ENCODE assay signal across 24 cellular contexts in the genomic region with DNA sequence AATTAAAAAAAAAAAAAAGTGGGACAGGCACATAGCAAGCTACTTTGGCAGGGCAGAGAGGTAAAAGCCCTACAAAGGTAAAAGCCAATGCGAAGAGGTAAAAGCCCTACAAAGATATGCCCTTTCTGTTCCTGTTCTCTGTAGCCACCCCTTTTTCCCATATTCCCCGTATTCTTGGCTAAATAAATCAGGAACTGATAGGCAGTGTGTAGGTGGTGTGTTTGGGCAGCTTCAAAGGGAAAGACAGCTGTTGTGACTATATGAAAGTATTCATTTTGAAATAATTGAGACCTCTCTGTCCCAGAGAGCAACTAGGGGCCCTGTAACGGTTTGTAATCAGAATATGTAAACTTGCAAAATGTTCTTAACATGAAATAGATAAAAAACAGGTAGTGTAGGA. TPM values are rescaled to one million over a fixed set of nuclear protein-coding genes. Genes with fewer than 3 reads are reported as not detected.
A peak's percentile ranks its signal among the peaks of the same experiment; 100 is the strongest.
DNase-seq lines count a peak whose midpoint lies in the region; ATAC-seq, FAIRE-seq and TF ChIP-seq lines count a peak whose summit lies in the region.
"Had no signal": no experiment of that assay in that cellular context is flagged by ENCODE, and none has a peak within 500 bp of the region (broad histone marks: within the 10 kb centered on the region; RNA-seq: fewer than 3 reads in every experiment).

No MANE protein-coding gene starts in this region.

- H3K36me3 ChIP-seq in HEK293 (ENCODE audit: control insufficient read depth in 2 of 2, insufficient read depth in 1 of 2, low read length in 2 of 2) (no peaks in the 10 kb centered on the region), body of pancreas (replicated peaks in 1 of 2; ENCODE audit: insufficient read depth in 1 of 2, low read depth in 2 of 2) (no peaks in the 10 kb centered on the region), pancreas (no peaks in the 10 kb centered on the region), colonic mucosa (no peaks in the 10 kb centered on the region)
- H3K36me3 ChIP-seq: BE2C had no signal

- no peak for DNase-seq in GM12891 (ENCODE audit: insufficient read length, low spot score)
- no peak for DNase-seq in body of pancreas
- DNase-seq in pancreas = no peak
- DNase-seq in colonic mucosa = no peak
- no peak for DNase-seq in NCI-H2029 treated with DMSO at 0.1 percent for 48 hours (lab: John Stamatoyannopoulos, UW)
- DNase-seq in stimulated activated CD4-positive, alpha-beta T cell treated with anti-CD3 and anti-CD28 coated beads, Interleukin-2, amount 100 ng/mL, for 48 hours = no peak
- DNase-seq in mesothelial cell of epicardium (ENCODE audit: low spot score in 2 of 2, unreplicated experiment in 2 of 2) = no peak
- DNase-seq: ACHN; BE2C; C1 segment of cervical spinal cord; CD4-positive, alpha-beta T cell; DMS53; DND-41; EL; GOT3; H7; KBM-7 had no signal

- intact Hi-C loops in body of pancreas (cut with DNase I) (no loop called here), pancreas (cut with DNase I) (no loop called here), colonic mucosa (cut with DNase I) (no loop called here)

- ATAC-seq in body of pancreas (peak; percentile 27), pancreas (peak in 3 of 4 donors; percentile 46 to 68 (median 56))
- ATAC-seq: HCT116, HepG2 had no signal

- no peaks in the 10 kb centered on the region for H3K4me1 Mint-ChIP-seq in mesothelial cell of epicardium

- POLR2A ChIA-PET in HEK293 (lab: Yijun Ruan, JAX) = no interaction called here

- no peaks in the 10 kb centered on the region for H3K36me3 Mint-ChIP-seq in mesothelial cell of epicardium
- H3K36me3 Mint-ChIP-seq: IgD-negative memory B cell had no signal

- TF ChIP-seq CTCF in HEK293 (tag by site-specific recombination; IDR thresholded peaks at IDR 0.05) = no peak
- no peak for TF ChIP-seq CTCF in body of pancreas (IDR thresholded peaks at IDR 0.05)
- TF ChIP-seq CTCF in pancreas (IDR thresholded peaks at IDR 0.05) = no peak
- TF ChIP-seq CTCF in colonic mucosa (IDR thresholded peaks at IDR 0.05) = no peak
- TF ChIP-seq CTCF in mesothelial cell of epicardium (IDR thresholded peaks at IDR 0.05; ENCODE audit: unreplicated experiment) = no peak

- H3K27ac Mint-ChIP-seq in mesothelial cell of epicardium = no peak overlapping the region
- H3K27ac Mint-ChIP-seq: CD4-positive, alpha-beta T cell had no signal

- H3K27ac ChIP-seq in HEK293 (ENCODE audit: extremely low read depth, low read depth, low read length) = no peak overlapping the region
- H3K27ac ChIP-seq in body of pancreas = no peak overlapping the region
- H3K27ac ChIP-seq in pancreas = no peak overlapping the region
- H3K27ac ChIP-seq in colonic mucosa = no peak overlapping the region

- H3K4me3 ChIP-seq in HEK293 (ENCODE audit: low read depth, low read length) (no peak overlapping the region), body of pancreas (no peak overlapping the region), pancreas (no peak overlapping the region), colonic mucosa (no peak overlapping the region)

- no peaks in the 10 kb centered on the region for H3K4me1 ChIP-seq in HEK293 (ENCODE audit: control insufficient read depth, insufficient read depth, low read length)
- no peaks in the 10 kb centered on the region for H3K4me1 ChIP-seq in body of pancreas
- no peaks in the 10 kb centered on the region for H3K4me1 ChIP-seq in pancreas
- no peaks in the 10 kb centered on the region for H3K4me1 ChIP-seq in colonic mucosa
- H3K4me1 ChIP-seq: BE2C had no signal

- TF ChIP-seq POLR2A in GM12891 (IDR thresholded peaks at IDR 0.05; ENCODE audit: low read depth, low read length) (no peak), body of pancreas (IDR thresholded peaks at IDR 0.05) (no peak)

- H3K27me3 ChIP-seq in body of pancreas (no peaks in the 10 kb centered on the region), pancreas (no peaks in the 10 kb centered on the region), colonic mucosa (no peaks in the 10 kb centered on the region)
- H3K27me3 ChIP-seq: BE2C had no signal

- CTCF ChIA-PET in HEK293 (lab: Yijun Ruan, JAX) = interaction anchor here (1.2 kb wide), 1 partner anchor 588 kb away, joined by 3 read pairs; no protein-coding TSS in a partner anchor

- H3K9me3 Mint-ChIP-seq in mesothelial cell of epicardium = no peaks in the 10 kb centered on the region
- H3K9me3 Mint-ChIP-seq: CD4-positive, alpha-beta T cell; IgD-negative memory B cell had no signal

- peaks cover 11% of the 10 kb centered on the region for H3K27me3 Mint-ChIP-seq in mesothelial cell of epicardium (ENCODE audit: low read depth)
- H3K27me3 Mint-ChIP-seq: IgD-negative memory B cell had no signal

- WGBS in body of pancreas, 2 donors = 26 to 35% methylated on average over 3 of the region's 3 CpGs
- WGBS in pancreas, 2 donors = 40 to 47% methylated on average over 3 of the region's 3 CpGs

- H3K9ac ChIP-seq in colonic mucosa (ENCODE audit: low read depth in 2 of 2, low read length in 2 of 2) = no peak overlapping the region

- no peak overlapping the region for H3K4me3 Mint-ChIP-seq in mesothelial cell of epicardium
- H3K4me3 Mint-ChIP-seq: CD4-positive, alpha-beta T cell; IgD-negative memory B cell had no signal

- FAIRE-seq in GM12891 (lab: Jason Lieb, UNC) (peak; percentile 69), pancreas (lab: Jason Lieb, UNC) (no peak)
- FAIRE-seq: A204.1, GM12892, GM18507, HepG2 had no signal

- H3K9me3 ChIP-seq in HEK293 (ENCODE audit: control insufficient read depth, insufficient read depth, low read depth, low read length) (no peaks in the 10 kb centered on the region), body of pancreas (no peaks in the 10 kb centered on the region), pancreas (no peaks in the 10 kb centered on the region), colonic mucosa (no peaks in the 10 kb centered on the region)
- H3K9me3 ChIP-seq: BE2C had no signal

TF ChIP-seq in GM12891, 5 proteins besides CTCF, POLR2A, EP300 and RAD21:
- TF ChIP-seq TAF1 (IDR thresholded peaks at IDR 0.05; ENCODE audit: low read depth, low read length) = no peak
- TF ChIP-seq SPI1 (IDR thresholded peaks at IDR 0.05; ENCODE audit: low read depth, low read length) = peak; percentile 61; the same call in 1 of the 2 replicates
- TF ChIP-seq PAX5 (IDR thresholded peaks at IDR 0.05; ENCODE audit: insufficient read depth, low read length, severe bottlenecking) = no peak

TF ChIP-seq in HEK293, 187 proteins besides CTCF, POLR2A, EP300 and RAD21:
- peak; percentile 53; the same call in 1 of the 2 replicates for TF ChIP-seq ZFHX2 (tag by site-specific recombination; conservative IDR thresholded peaks at IDR 0.05)
- TF ChIP-seq, protein P1, sequence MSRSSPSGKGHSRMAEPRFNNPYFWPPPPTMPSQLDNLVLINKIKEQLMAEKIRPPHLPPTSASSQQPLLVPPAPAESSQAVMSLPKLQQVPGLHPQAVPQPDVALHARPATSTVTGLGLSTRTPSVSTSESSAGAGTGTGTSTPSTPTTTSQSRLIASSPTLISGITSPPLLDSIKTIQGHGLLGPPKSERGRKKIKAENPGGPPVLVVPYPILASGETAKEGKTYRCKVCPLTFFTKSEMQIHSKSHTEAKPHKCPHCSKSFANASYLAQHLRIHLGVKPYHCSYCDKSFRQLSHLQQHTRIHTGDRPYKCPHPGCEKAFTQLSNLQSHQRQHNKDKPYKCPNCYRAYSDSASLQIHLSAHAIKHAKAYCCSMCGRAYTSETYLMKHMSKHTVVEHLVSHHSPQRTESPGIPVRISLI (tag by site-specific recombination; IDR thresholded peaks at IDR 0.05) = 0 out of 2 replicates have a peak, but pooled peaks have one; percentile 1
- TF ChIP-seq, protein P2, sequence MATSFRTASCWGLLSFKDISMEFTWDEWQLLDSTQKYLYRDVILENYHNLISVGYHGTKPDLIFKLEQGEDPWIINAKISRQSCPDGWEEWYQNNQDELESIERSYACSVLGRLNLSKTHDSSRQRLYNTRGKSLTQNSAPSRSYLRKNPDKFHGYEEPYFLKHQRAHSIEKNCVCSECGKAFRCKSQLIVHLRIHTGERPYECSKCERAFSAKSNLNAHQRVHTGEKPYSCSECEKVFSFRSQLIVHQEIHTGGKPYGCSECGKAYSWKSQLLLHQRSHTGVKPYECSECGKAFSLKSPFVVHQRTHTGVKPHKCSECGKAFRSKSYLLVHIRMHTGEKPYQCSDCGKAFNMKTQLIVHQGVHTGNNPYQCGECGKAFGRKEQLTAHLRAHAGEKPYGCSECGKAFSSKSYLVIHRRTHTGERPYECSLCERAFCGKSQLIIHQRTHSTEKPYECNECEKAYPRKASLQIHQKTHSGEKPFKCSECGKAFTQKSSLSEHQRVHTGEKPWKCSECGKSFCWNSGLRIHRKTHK (tag by site-specific recombination; IDR thresholded peaks at IDR 0.05) = no peak

RNA-seq across cellular contexts. Expression of a gene that starts 11.2 kb away (rescaled TPM):
- 9.2 TPM for polyA plus RNA-seq in GM12891 (2012; ENCODE audit: low read depth, missing spikeins)
- total RNA-seq in body of pancreas = 10 to 100 TPM; 29.0 to 58.6 TPM
- 10 to 100 TPM; 25.1 to 41.9 (median 32.3) TPM for total RNA-seq in pancreas
- 1 to 10 TPM; 6.3 to 6.9 TPM for polyA plus RNA-seq in pancreas
- 10 to 100 TPM; 43.7 to 90.9 TPM for total RNA-seq in colonic mucosa
- 5.9 to 10.1 TPM (median 6.9 TPM) in 3 replicates for total RNA-seq in mesothelial cell of epicardium

RNA-seq across cellular contexts. Expression of a gene that starts 16.8 kb away (rescaled TPM):
- polyA plus RNA-seq in GM12891 (2012; ENCODE audit: low read depth, missing spikeins) = 39.9 TPM
- 1 to 10 TPM; 5.9 to 6.5 TPM for total RNA-seq in body of pancreas
- total RNA-seq in pancreas = 10 to 100 TPM; 12.9 to 21.5 (median 15.1) TPM
- 1 to 10 TPM; 7.2 to 7.6 TPM for polyA plus RNA-seq in pancreas
- total RNA-seq in colonic mucosa = 10 to 100 TPM in 1 of 2 donors, 1 to 10 TPM in 1; 8.7 to 15.3 TPM
- total RNA-seq in mesothelial cell of epicardium = 17.1 to 22.8 TPM (median 18.6 TPM) in 3 replicates
